Comparison of ENCODE assay signal across 8 cellular contexts in the genomic region with DNA sequence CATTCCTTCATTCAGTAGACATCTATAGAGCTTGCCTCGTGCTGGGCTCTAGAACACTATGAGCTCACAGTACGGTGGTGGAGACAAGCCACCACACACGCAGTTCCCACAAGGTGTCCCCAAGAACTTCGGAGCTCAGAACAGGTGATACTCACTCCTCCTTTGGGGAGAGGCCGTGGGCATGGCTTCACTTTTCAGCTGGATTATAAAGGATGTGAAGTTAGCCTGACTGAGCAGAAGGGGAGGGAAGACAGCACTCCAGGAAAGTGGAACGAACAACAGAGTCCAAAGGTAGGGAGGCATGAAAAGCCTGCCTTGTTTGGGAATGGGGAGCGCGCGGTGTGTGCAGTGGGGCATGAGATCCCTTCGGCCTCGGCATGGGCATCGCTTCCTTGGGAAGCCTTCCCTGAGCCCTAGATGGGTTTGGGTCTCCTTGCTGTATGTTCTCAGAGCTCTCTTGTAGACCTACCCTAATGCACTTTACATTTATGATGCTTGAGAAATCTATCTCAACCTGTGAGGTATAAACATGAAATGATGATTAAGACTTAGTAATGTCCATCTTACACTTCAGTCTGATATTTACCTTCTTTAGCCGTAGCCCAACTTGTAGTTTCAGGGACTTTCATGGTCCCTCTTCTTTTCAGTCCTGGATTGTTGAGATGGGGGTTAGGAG. TPM values are rescaled to one million over a fixed set of nuclear protein-coding genes. Genes with fewer than 3 reads are reported as not detected.
DNase-seq lines count a peak whose midpoint lies in the region; ATAC-seq and TF ChIP-seq lines count a peak whose summit lies in the region.

No MANE protein-coding gene starts in this region.

- peak overlapping the region; percentile 58 for H3K4me3 ChIP-seq in fibroblast of mammary gland (ENCODE audit: control insufficient read depth, low read depth, low read length)

- DNase-seq in Ammon's horn (ENCODE audit: low spot score): peak; percentile 42
- no peak for DNase-seq in T-helper 17 cell
- DNase-seq in fibroblast of mammary gland (ENCODE audit: low read depth): no peak
- DNase-seq in osteocyte (ENCODE audit: extremely low spot score, unreplicated experiment): no peak
- no peak for DNase-seq in HuH-7 (ENCODE audit: low spot score)
- no peak for DNase-seq in NCI-H2029 treated with DMSO at 0.1 percent for 48 hours (lab: John Stamatoyannopoulos, UW)

- TF ChIP-seq CTCF in fibroblast of mammary gland (conservative IDR thresholded peaks at IDR 0.05; ENCODE audit: control insufficient read depth, insufficient read depth, low read depth, low read length) (no peak), osteocyte (IDR thresholded peaks at IDR 0.05) (no peak)

- no peaks in the 10 kb centered on the region for H3K9me3 Mint-ChIP-seq in osteocyte (ENCODE audit: unreplicated experiment)

- no peaks in the 10 kb centered on the region for H3K9me3 ChIP-seq in T-helper 17 cell (ENCODE audit: control insufficient read depth, low read length, poor library complexity, severe bottlenecking)

- peak overlapping the region; percentile 89 for H3K27ac Mint-ChIP-seq in T-helper 17 cell
- H3K27ac Mint-ChIP-seq in osteocyte (ENCODE audit: unreplicated experiment): peak overlapping the region; percentile 99

- H3K36me3 Mint-ChIP-seq in T-helper 17 cell (ENCODE audit: low read depth): peaks cover 8% of the 10 kb centered on the region
- H3K36me3 Mint-ChIP-seq in osteocyte (ENCODE audit: unreplicated experiment): peaks cover 6% of the 10 kb centered on the region

- H3K4me3 Mint-ChIP-seq in T-helper 17 cell (peak overlapping the region; percentile 94), osteocyte (ENCODE audit: unreplicated experiment) (peak overlapping the region; percentile 93)

- peak; percentile 12 for ATAC-seq in GM18858 (IDR thresholded peaks at IDR 0.05; ENCODE audit: unreplicated experiment)
- peak; percentile 17 for ATAC-seq in HG03064 (IDR thresholded peaks at IDR 0.05; ENCODE audit: low read depth, unreplicated experiment)
- ATAC-seq in T-helper 17 cell: peak; percentile 56

- H3K27me3 Mint-ChIP-seq in T-helper 17 cell: no peaks in the 10 kb centered on the region
- H3K27me3 Mint-ChIP-seq in osteocyte (ENCODE audit: unreplicated experiment): no peaks in the 10 kb centered on the region

- peaks cover 44% of the 10 kb centered on the region for H3K4me1 Mint-ChIP-seq in T-helper 17 cell
- peaks cover 25% of the 10 kb centered on the region for H3K4me1 Mint-ChIP-seq in osteocyte (ENCODE audit: unreplicated experiment)

RNA-seq across cellular contexts. Expression of a gene that starts 0.9 kb away (rescaled TPM):
- total RNA-seq in T-helper 17 cell (100 to 1,000 TPM; 411 to 421 TPM), osteocyte (113 and 127 TPM in 2 replicates)

RNA-seq across cellular contexts. Expression of a gene that starts 24.5 kb away (rescaled TPM):
- total RNA-seq in T-helper 17 cell: 1 to 10 TPM; 2.9 to 4.1 TPM
- total RNA-seq in osteocyte: 3.2 and 3.5 TPM in 2 replicates

RNA-seq across cellular contexts. Expression of a gene that starts 35.9 kb away (rescaled TPM):
- total RNA-seq in T-helper 17 cell (10 to 100 TPM; 13.1 to 13.8 TPM), osteocyte (35.6 and 42.6 TPM in 2 replicates)

RNA-seq across cellular contexts. Expression of a gene that starts 43.2 kb away (rescaled TPM):
- not detected for total RNA-seq in T-helper 17 cell
- not detected in 2 replicates for total RNA-seq in osteocyte
